ENCODE assay signal across 17 cellular contexts in the genomic region with DNA sequence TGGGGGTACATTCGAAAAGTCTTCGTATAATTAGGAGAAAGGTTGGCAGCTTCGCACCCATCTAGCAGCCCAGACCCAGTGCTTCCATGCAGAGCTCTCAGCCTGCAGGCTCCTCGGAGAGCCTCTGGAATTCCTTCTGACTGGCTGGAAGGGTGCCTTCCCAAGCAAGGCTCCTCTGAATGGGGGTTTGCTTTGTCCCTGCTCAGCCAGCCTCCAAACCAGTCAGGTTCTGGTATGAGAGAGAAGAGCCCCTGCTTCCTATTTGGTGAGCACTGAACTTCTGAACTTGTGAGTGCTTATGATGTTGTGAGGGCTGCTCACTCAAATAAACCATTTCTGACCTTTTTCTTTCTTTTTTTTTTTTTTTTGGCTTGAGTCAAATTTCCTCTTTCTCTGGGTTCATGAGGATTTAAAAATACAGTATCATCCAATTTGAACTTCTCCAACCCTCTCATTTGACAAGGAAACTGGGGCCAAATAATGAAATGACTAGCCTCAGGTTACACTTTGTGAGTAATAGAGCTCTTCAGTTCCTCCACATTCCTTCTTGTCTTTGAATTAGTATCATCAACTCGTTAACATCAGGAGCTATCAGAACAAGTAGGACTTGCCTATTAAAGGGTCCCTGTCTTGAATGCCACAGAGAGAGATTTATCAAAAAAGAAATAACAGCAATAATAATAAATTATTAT. TPM values are rescaled to one million over a fixed set of nuclear protein-coding genes. Genes with fewer than 3 reads are reported as not detected.
DNase-seq lines count a peak whose midpoint lies in the region; ATAC-seq, FAIRE-seq and TF ChIP-seq lines count a peak whose summit lies in the region.
"Had no signal": no experiment of that assay in that cellular context is flagged by ENCODE, and none has a peak within 500 bp of the region (broad histone marks: within the 10 kb centered on the region; RNA-seq: fewer than 3 reads in every experiment).

No MANE protein-coding gene starts in this region.

- no peak overlapping the region for H3K23ac ChIP-seq in mesenchymal stem cell (ENCODE audit: low read length in 2 of 2)

- no peaks in the 10 kb centered on the region for H3K79me1 ChIP-seq in mesenchymal stem cell (replicated peaks; ENCODE audit: low read length, poor library complexity, severe bottlenecking)

- no peak for TF ChIP-seq RAD21 in K562 (CRISPR knock-in tag; conservative IDR thresholded peaks at IDR 0.05 in 1 of 2, IDR thresholded peaks at IDR 0.05 in 1 of 2)

- no peak overlapping the region for H2BK15ac ChIP-seq in mesenchymal stem cell (ENCODE audit: low read depth, poor library complexity, severe bottlenecking)

- H3K9ac ChIP-seq in GM23248 (no peak overlapping the region), K562 (ENCODE audit: insufficient read depth in 1 of 2, low read depth in 2 of 2, low read length in 2 of 2) (no peak overlapping the region), mesenchymal stem cell (ENCODE audit: low read length) (no peak overlapping the region)
- H3K9ac ChIP-seq: BLaER1 treated with 17β-estradiol and CSF1 and Interleukin-3, amounts not matched to agents 10 nM and 100 nM had no signal

- H4K20me1 ChIP-seq in GM23248 (ENCODE audit: insufficient read depth) (no peaks in the 10 kb centered on the region), K562 (replicated peaks; ENCODE audit: control insufficient read depth, insufficient read depth, low read length) (no peaks in the 10 kb centered on the region)
- H4K20me1 ChIP-seq: BLaER1 treated with 17β-estradiol and CSF1 and Interleukin-3, amounts not matched to agents 10 nM and 100 nM had no signal

- peak; percentile 70 for ATAC-seq in K562
- ATAC-seq: pancreas had no signal

- H3K27me3 Mint-ChIP-seq in CD8-positive, alpha-beta memory T cell: peaks cover 0 to 1% of the 10 kb centered on the region in 2 donors

- H3K27me3 ChIP-seq in GM23248 (replicated peaks; ENCODE audit: insufficient read depth) (no peaks in the 10 kb centered on the region), MG63 (no peaks in the 10 kb centered on the region), K562 (ENCODE audit: control insufficient read depth in 2 of 2, insufficient read depth in 2 of 2, low read length in 2 of 2) (no peaks in the 10 kb centered on the region), mesenchymal stem cell (ENCODE audit: control insufficient read depth in 1 of 2, insufficient read depth in 1 of 2, low read length in 2 of 2) (peaks cover 0 to 4% of the 10 kb centered on the region in 2 experiments)
- no peaks in the 10 kb centered on the region for H3K27me3 ChIP-seq in CD8-positive, alpha-beta memory T cell (ENCODE audit: insufficient read depth, low read length, poor library complexity, severe bottlenecking)
- H3K27me3 ChIP-seq: BLaER1 treated with 17β-estradiol and CSF1 and Interleukin-3, amounts not matched to agents 10 nM and 100 nM; pancreas had no signal

- no peak overlapping the region for H3K27ac Mint-ChIP-seq in CD8-positive, alpha-beta memory T cell
- H3K27ac Mint-ChIP-seq: activated CD4-positive, alpha-beta T cell treated with anti-CD3 and anti-CD28 coated beads, Interleukin-2, amount 10 ng/mL, durations not matched to agents 24 days and 14 days had no signal

- no peak overlapping the region for H2BK120ac ChIP-seq in mesenchymal stem cell (ENCODE audit: low read depth, low read length)

- H3K4me1 Mint-ChIP-seq in CD8-positive, alpha-beta memory T cell: peaks cover 0 to 11% (median 6%) of the 10 kb centered on the region in 3 donors

- no peaks in the 10 kb centered on the region for H3K9me1 ChIP-seq in K562 (ENCODE audit: control insufficient read depth, insufficient read depth, low read length)

- no peak overlapping the region for H2BK12ac ChIP-seq in mesenchymal stem cell (ENCODE audit: low read length in 2 of 2)

- H3K9me3 ChIP-seq in GM23248 (ENCODE audit: low read depth): no peaks in the 10 kb centered on the region
- no peaks in the 10 kb centered on the region for H3K9me3 ChIP-seq in MG63
- H3K9me3 ChIP-seq in K562 (replicated peaks; ENCODE audit: control insufficient read depth, insufficient read depth, low read depth, low read length): no peaks in the 10 kb centered on the region
- H3K9me3 ChIP-seq in mesenchymal stem cell (ENCODE audit: control insufficient read depth, low read length): no peaks in the 10 kb centered on the region
- no peaks in the 10 kb centered on the region for H3K9me3 ChIP-seq in CD8-positive, alpha-beta memory T cell (ENCODE audit: low read length)
- H3K9me3 ChIP-seq: pancreas had no signal

- H3K27ac ChIP-seq in GM23248: no peak overlapping the region
- H3K27ac ChIP-seq in K562 (ENCODE audit: extremely low read depth, low read depth, low read length): no peak overlapping the region
- H3K27ac ChIP-seq in mesenchymal stem cell (ENCODE audit: low read length, poor library complexity, severe bottlenecking): no peak overlapping the region
- H3K27ac ChIP-seq in CD8-positive, alpha-beta memory T cell (ENCODE audit: low read depth, low read length): no peak overlapping the region
- H3K27ac ChIP-seq: BLaER1 treated with 17β-estradiol and CSF1 and Interleukin-3, amounts not matched to agents 10 nM and 100 nM; pancreas had no signal

- H2BK5ac ChIP-seq in mesenchymal stem cell (ENCODE audit: low read depth, low read length, poor library complexity, severe bottlenecking): no peak overlapping the region

- H3K18ac ChIP-seq in mesenchymal stem cell (ENCODE audit: low read depth in 1 of 2, low read length in 2 of 2): no peak overlapping the region

- CTCF ChIA-PET in K562 (lab: Yijun Ruan, JAX; ENCODE audit: low intra/inter-chr PET ratio): no interaction called here
- CTCF ChIA-PET in CD8-positive, alpha-beta memory T cell (lab: Charles Lee): no interaction called here

- H3K4ac ChIP-seq in mesenchymal stem cell (ENCODE audit: low read depth in 1 of 2, low read length in 2 of 2): no peak overlapping the region

- BruUV-seq in K562 (replicated peaks; lab: Mats Ljungman, UMichigan): no TSS peak

- no peak for TF ChIP-seq POLR2A in K562 (conservative IDR thresholded peaks at IDR 0.05)

- FAIRE-seq in K562 (lab: Jason Lieb, UNC): no peak
- FAIRE-seq: endothelial cell of umbilical vein, GM12891, pancreas, small intestine had no signal

- H2AFZ ChIP-seq in GM23248: 0 out of 2 replicates have a peak overlapping the region, but pooled peaks have one; percentile 7
- H2AFZ ChIP-seq in K562 (ENCODE audit: low read depth, low read length): no peak overlapping the region
- H2AFZ ChIP-seq in mesenchymal stem cell (ENCODE audit: low read depth, low read length): no peak overlapping the region

- H3K36me3 Mint-ChIP-seq in CD8-positive, alpha-beta memory T cell: no peaks in the 10 kb centered on the region

- no peak overlapping the region for H3K4me3 ChIP-seq in GM23248
- H3K4me3 ChIP-seq in MG63: no peak overlapping the region
- no peak overlapping the region for H3K4me3 ChIP-seq in K562
- no peak overlapping the region for H3K4me3 ChIP-seq in mesenchymal stem cell (ENCODE audit: insufficient read depth in 1 of 2, low read depth in 1 of 2, low read length in 2 of 2)
- no peak overlapping the region for H3K4me3 ChIP-seq in CD8-positive, alpha-beta memory T cell (ENCODE audit: low read length)
- H3K4me3 ChIP-seq: BLaER1 treated with 17β-estradiol and CSF1 and Interleukin-3, amounts not matched to agents 10 nM and 100 nM; pancreas had no signal

- H3K79me2 ChIP-seq in GM23248 (ENCODE audit: insufficient read depth) (no peaks in the 10 kb centered on the region), K562 (ENCODE audit: control insufficient read depth, insufficient read depth, low read length) (no peaks in the 10 kb centered on the region)

- H3K9me3 Mint-ChIP-seq in CD8-positive, alpha-beta memory T cell: no peaks in the 10 kb centered on the region

- intact Hi-C loops in K562 (cut with micrococcal nuclease): loop anchor here (10.0 kb wide), 1 partner anchor 132 kb away; no protein-coding TSS in a partner anchor

- TF ChIP-seq EP300 in K562 (IDR thresholded peaks at IDR 0.05; ENCODE audit: low read length): no peak

- H2AK5ac ChIP-seq in mesenchymal stem cell (ENCODE audit: low read length, severe bottlenecking): no peak overlapping the region

- H4K8ac ChIP-seq in mesenchymal stem cell (ENCODE audit: low read length): no peak overlapping the region

- H4K91ac ChIP-seq in mesenchymal stem cell (ENCODE audit: low read length): no peak overlapping the region

- POLR2A ChIA-PET in K562 (lab: Yijun Ruan, JAX): no interaction called here
- POLR2A ChIA-PET in CD8-positive, alpha-beta memory T cell (lab: Charles Lee): no interaction called here

- no peaks in the 10 kb centered on the region; the same call in 1 of the 2 replicates for H3F3A ChIP-seq in GM23248 (ENCODE audit: insufficient read depth)

- peaks cover 12% of the 10 kb centered on the region for H3K4me1 ChIP-seq in GM23248 (ENCODE audit: insufficient read depth)
- H3K4me1 ChIP-seq in K562 (replicated peaks in 1 of 2; ENCODE audit: control insufficient read depth in 2 of 2, insufficient read depth in 2 of 2, low read length in 2 of 2): peaks cover 9 to 14% of the 10 kb centered on the region in 2 experiments
- H3K4me1 ChIP-seq in mesenchymal stem cell (ENCODE audit: control insufficient read depth, insufficient read depth, low read depth, low read length): no peaks in the 10 kb centered on the region
- H3K4me1 ChIP-seq in CD8-positive, alpha-beta memory T cell (ENCODE audit: insufficient read depth, low read length): no peaks in the 10 kb centered on the region
- H3K4me1 ChIP-seq: pancreas had no signal

- TF ChIP-seq CTCF in K562 (IDR thresholded peaks at IDR 0.05 in 2 of 3, conservative IDR thresholded peaks at IDR 0.05 in 1 of 3; ENCODE audit: insufficient read depth in 2 of 3, low read depth in 1 of 3, low read length in 3 of 3): no peak

- no peak overlapping the region for H3K14ac ChIP-seq in mesenchymal stem cell (ENCODE audit: low read length in 2 of 2)

- H3K4me3 Mint-ChIP-seq in CD8-positive, alpha-beta memory T cell: no peak overlapping the region
- H3K4me3 Mint-ChIP-seq: activated CD4-positive, alpha-beta T cell treated with anti-CD3 and anti-CD28 coated beads, Interleukin-2, amount 10 ng/mL, durations not matched to agents 24 days and 14 days had no signal

- in situ Hi-C loops in GM23248 (cut with MboI) (no loop called here), K562 (cut with MboI) (no loop called here)

- H3K36me3 ChIP-seq in GM23248 (ENCODE audit: low read depth): no peaks in the 10 kb centered on the region
- no peaks in the 10 kb centered on the region for H3K36me3 ChIP-seq in MG63
- H3K36me3 ChIP-seq in K562 (ENCODE audit: control insufficient read depth, insufficient read depth, low read length): no peaks in the 10 kb centered on the region
- H3K36me3 ChIP-seq in mesenchymal stem cell (ENCODE audit: control insufficient read depth in 1 of 2, insufficient read depth in 2 of 2, low read depth in 1 of 2, low read length in 2 of 2): no peaks in the 10 kb centered on the region
- no peaks in the 10 kb centered on the region for H3K36me3 ChIP-seq in CD8-positive, alpha-beta memory T cell (ENCODE audit: insufficient read depth, low read length)
- H3K36me3 ChIP-seq: BLaER1 treated with 17β-estradiol and CSF1 and Interleukin-3, amounts not matched to agents 10 nM and 100 nM; pancreas had no signal

- WGBS in GM23248 (ENCODE audit: low coverage in 1 of 2, low lambda C conversion rate in 2 of 2, missing lambda C conversion rate in 2 of 2), 2 experiments: 55 to 64% methylated on average over 4 to 5 of the region's 5 CpGs
- 7% methylated on average over 5 of the region's 5 CpGs for WGBS in K562 (ENCODE audit: insufficient coverage, low coverage, missing lambda C conversion rate)
- WGBS in mesenchymal stem cell: 88% methylated on average over 4 of the region's 5 CpGs

- DNase-seq in GM23248 (peak; percentile 16), MG63 (peak; percentile 2), K562 (ENCODE audit: extremely low read depth in 1 of 4, low spot score in 3 of 4) (peak in 2 of 4 experiments; percentile 24 to 31), mesenchymal stem cell (peak; percentile 14), inferior parietal cortex (ENCODE audit: extremely low spot score) (no peak), DMS 273 (lab: John Stamatoyannopoulos, UW; ENCODE audit: unreplicated experiment) (no peak)
- DNase-seq in CD8-positive, alpha-beta memory T cell: no peak
- DNase-seq: activated CD4-positive, alpha-beta T cell treated with anti-CD3 and anti-CD28 coated beads, Interleukin-2, amount 10 ng/mL, durations not matched to agents 24 days and 14 days; activated T-cell treated with anti-CD3 and anti-CD28 coated beads, Interleukin-2, amount 50 U/mL, for 1 hour; DMS79 treated with DMSO at 0.1 percent for 48 hours; NCI-H2107; pancreas; small intestine had no signal

- no peaks in the 10 kb centered on the region for H3K9me2 ChIP-seq in GM23248 (ENCODE audit: insufficient read depth)

- no peak overlapping the region for H3K4me2 ChIP-seq in GM23248 (ENCODE audit: unreplicated experiment)
- peak overlapping the region; percentile 46 for H3K4me2 ChIP-seq in K562 (ENCODE audit: insufficient read depth, low read length)
- H3K4me2 ChIP-seq in mesenchymal stem cell (ENCODE audit: low read length, poor library complexity, severe bottlenecking): no peak overlapping the region

RNA-seq across cellular contexts. Expression of a gene that starts 39.6 kb away (rescaled TPM):
- not detected in 2 replicates for total RNA-seq in GM23248 (2014; rRNA removed; shearing (Covaris generic))
- polyA plus RNA-seq in GM23248 (2016; fragmentation: Nextera tagmentation; extraction: Ambion mirVana) (not detected in 2 replicates), K562 (2011; rRNA removed) (0.93 and 1.2 TPM in 2 replicates), K562 (2014; fragmentation: Illumina TruSeq; extraction: Trizol) (0.40 and 0.46 TPM in 2 replicates), K562 (2014; fragmentation: Nextera tagmentation; extraction: Ambion mirVana) (under 1 TPM; 0.07 to 0.13 TPM), K562 (2014; rRNA removed) (0.45 and 0.68 TPM in 2 replicates)
- not detected in 2 replicates for total RNA-seq in MG63 (2014; rRNA removed; shearing (Covaris generic); ENCODE audit: low replicate concordance)
- 1.2 and 1.3 TPM in 2 replicates for total RNA-seq in K562 (2011; cell fraction: chromatin; rRNA removed; ENCODE audit: low replicate concordance)
- total RNA-seq in K562 (2011; cell fraction: nucleolus; rRNA removed): 0.53 and 1.5 TPM in 2 replicates
- total RNA-seq in K562 (2011; cell fraction: nucleoplasm; rRNA removed): 0.38 and 0.51 TPM in 2 replicates
- total RNA-seq in K562 (2014; rRNA removed) (0.36 and 0.53 TPM in 2 replicates), K562 (2014; rRNA removed; fragmentation: Illumina TruSeq; extraction: Trizol) (0.29 and 0.36 TPM in 2 replicates), K562 (2015; rRNA removed; fragmentation: Illumina TruSeq; extraction: Trizol) (0.87 and 1.2 TPM in 2 replicates), K562 (2021) (0.66 and 0.85 TPM in 2 replicates)
- polyA plus RNA-seq in K562 (2011; cell fraction: cytosol; rRNA removed): 0.67 and 0.84 TPM in 2 replicates
- 2.8 and 4.6 TPM in 2 replicates for polyA plus RNA-seq in K562 (2011; cell fraction: nucleus; rRNA removed)
- 1.1 and 3.8 TPM in 2 replicates for polyA plus RNA-seq in K562 (2012)
- 0.60 and 1.1 TPM in 2 replicates for polyA minus RNA-seq in K562 (2011; rRNA and poly(A)+ RNA removed)
- polyA minus RNA-seq in K562 (2011; cell fraction: cytosol; rRNA and poly(A)+ RNA removed): 0.57 TPM in 1 of 2 replicates, not detected in the other
- 0.67 and 1.6 TPM in 2 replicates for polyA minus RNA-seq in K562 (2011; cell fraction: nucleus; rRNA and poly(A)+ RNA removed)
- polyA plus RNA-seq in mesenchymal stem cell (2013, experiment 1 of 2): 0.10 TPM
- polyA plus RNA-seq in mesenchymal stem cell (2013, experiment 2 of 2): 0.05 TPM
- total RNA-seq in CD8-positive, alpha-beta memory T cell: 10 to 100 TPM; 70.9 to 74.6 TPM
- 26.0 TPM for polyA plus RNA-seq in CD8-positive, alpha-beta memory T cell
- total RNA-seq: chondrocyte had no signal

Comparison
In these comparisons a context has a peak if more than half of its experiments do, and no peak if none do; other contexts are left out.
1. DNase-seq: peak in GM23248 (single experiment), MG63 (single experiment) and mesenchymal stem cell (single experiment); none in inferior parietal cortex (single experiment), DMS 273 (single experiment) and CD8-positive, alpha-beta memory T cell (0 of 5).
2. RNA of a gene that starts 39.6 kb away (total RNA-seq): 70.9 to 74.6 TPM in CD8-positive, alpha-beta memory T cell; 0.29 to 1.5 TPM in K562, not detected in GM23248 and not detected in MG63; every median in the first group is over 10 times any median in the second.